18 cellular contexts compared by ENCODE assay signal in genomic region chr17:19541445-19541844, GRCh38.
"Had no signal": no experiment of that assay in that cellular context is flagged by ENCODE, and none has a peak within 500 bp of the region (broad histone marks: within the 10 kb centered on the region; RNA-seq: fewer than 3 reads in every experiment).

No MANE protein-coding gene starts in this region.

- H3K36me3 Mint-ChIP-seq: mesothelial cell of epicardium, natural killer cell, type B pancreatic cell had no signal

- H3K4me3 Mint-ChIP-seq: central memory CD8-positive, alpha-beta T cell; effector memory CD8-positive, alpha-beta T cell; mesothelial cell of epicardium; natural killer cell; type B pancreatic cell had no signal

- H3K4me1 Mint-ChIP-seq: central memory CD8-positive, alpha-beta T cell; mesothelial cell of epicardium; natural killer cell had no signal

- H3K27me3 ChIP-seq: esophagus squamous epithelium, gastroesophageal sphincter, hepatocyte, thyroid gland had no signal

- ATAC-seq: effector memory CD8-positive, alpha-beta T cell; gastroesophageal sphincter; left lobe of liver; natural killer cell; right cardiac atrium had no signal

- H3K9me3 ChIP-seq: esophagus squamous epithelium, gastroesophageal sphincter, thyroid gland had no signal

- H2AFZ ChIP-seq: hepatocyte had no signal

- H3K4me3 ChIP-seq: esophagus squamous epithelium, gastroesophageal sphincter, hepatocyte, thyroid gland had no signal

- H3K4me1 ChIP-seq: gastroesophageal sphincter had no signal

- H3K9me3 Mint-ChIP-seq: central memory CD8-positive, alpha-beta T cell; effector memory CD8-positive, alpha-beta T cell; mesothelial cell of epicardium; natural killer cell; type B pancreatic cell had no signal

- H3K27ac ChIP-seq: esophagus squamous epithelium, gastroesophageal sphincter, hepatocyte had no signal

- H3K27ac Mint-ChIP-seq: effector memory CD8-positive, alpha-beta T cell; mesothelial cell of epicardium; natural killer cell; type B pancreatic cell had no signal

- H3K36me3 ChIP-seq: esophagus squamous epithelium, gastroesophageal sphincter, thyroid gland had no signal

- FAIRE-seq: small intestine, urothelium cell line had no signal

- H3K4me2 ChIP-seq: hepatocyte had no signal

- H3K79me2 ChIP-seq: hepatocyte had no signal

- DNase-seq: effector memory CD8-positive, alpha-beta T cell; esophagus squamous epithelium; foreskin fibroblast; kidney glomerular epithelial cell; mammary epithelial cell; natural killer cell; right cardiac atrium; small intestine; stimulated activated CD4-positive, alpha-beta T cell treated with anti-CD3 and anti-CD28 coated beads, Interleukin-12 subunit alpha, Interleukin-12 subunit beta, amount 100 ng/mL, for 4 hours; stimulated activated naive CD4-positive, alpha-beta T cell treated with Interleukin-2 at 50 U/mL for 16 hours; thyroid gland had no signal
